In genomic region chr4:109873791-109874514, GRCh38 we compare ENCODE assay signal across 2 cellular contexts.
TF ChIP-seq lines count a peak whose summit lies in the region.

No MANE protein-coding gene starts in this region.

TF ChIP-seq in HEK293, 187 proteins besides CTCF, POLR2A, EP300 and RAD21:
- TF ChIP-seq BCL11A (tag by site-specific recombination; IDR thresholded peaks at IDR 0.05; ENCODE audit: low read depth) (no peak), ZSCAN16 (tag by site-specific recombination; IDR thresholded peaks at IDR 0.05) (no peak), SCRT2 (tag by site-specific recombination; IDR thresholded peaks at IDR 0.05) (no peak; the same call in 1 of the 2 replicates), ZNF248 (tag by site-specific recombination; IDR thresholded peaks at IDR 0.05) (no peak), PRDM4 (tag by site-specific recombination; IDR thresholded peaks at IDR 0.05) (0 out of 2 replicates have a peak, but pooled peaks have one; percentile 29)

TF ChIP-seq in SK-N-SH, 30 proteins besides CTCF, POLR2A, EP300 and RAD21:
- no peak for TF ChIP-seq JUND (IDR thresholded peaks at IDR 0.05)
- TF ChIP-seq GATA2 (CRISPR knock-in tag; IDR thresholded peaks at IDR 0.05) = no peak
- no peak for TF ChIP-seq TEAD4 (IDR thresholded peaks at IDR 0.05; ENCODE audit: borderline replicate concordance, insufficient read depth)
- TF ChIP-seq CHD2 (IDR thresholded peaks at IDR 0.05; ENCODE audit: low read length, partially characterized antibody) = no peak
- no peak for TF ChIP-seq SMC3 (IDR thresholded peaks at IDR 0.05; ENCODE audit: low read depth, low read length)
- no peak for TF ChIP-seq MEF2A (IDR thresholded peaks at IDR 0.05; ENCODE audit: borderline replicate concordance, low read depth)
- TF ChIP-seq MXI1 (IDR thresholded peaks at IDR 0.05; ENCODE audit: low read depth, low read length) = no peak
- TF ChIP-seq FOSL2 (IDR thresholded peaks at IDR 0.05; ENCODE audit: borderline replicate concordance, low read depth) = no peak
- no peak for TF ChIP-seq YY1 (IDR thresholded peaks at IDR 0.05; ENCODE audit: low read depth)
- no peak for TF ChIP-seq RCOR1 (IDR thresholded peaks at IDR 0.05; ENCODE audit: low read length)
- TF ChIP-seq MAX (IDR thresholded peaks at IDR 0.05; ENCODE audit: low read depth) = no peak
- TF ChIP-seq RFX5 (IDR thresholded peaks at IDR 0.05; ENCODE audit: low read length) = no peak
- no peak for TF ChIP-seq PBX3 (IDR thresholded peaks at IDR 0.05)
- no peak for TF ChIP-seq RXRA (IDR thresholded peaks at IDR 0.05; ENCODE audit: borderline replicate concordance, low read depth)
- no peak for TF ChIP-seq POLR2AphosphoS5 (IDR thresholded peaks at IDR 0.05; ENCODE audit: low read depth, low read length)
- TF ChIP-seq NFIC (IDR thresholded peaks at IDR 0.05; ENCODE audit: borderline replicate concordance) = no peak
- TF ChIP-seq FOXJ3 (CRISPR knock-in tag; IDR thresholded peaks at IDR 0.05) = no peak
TF ChIP-seq in SK-N-SH: peak in this region for 0.
